30 cellular contexts compared by ENCODE assay signal in genomic region chr22:47647181-47647580, GRCh38.
"Had no signal": no experiment of that assay in that cellular context is flagged by ENCODE, and none has a peak within 500 bp of the region (broad histone marks: within the 10 kb centered on the region; RNA-seq: fewer than 3 reads in every experiment).

No MANE protein-coding gene starts in this region.

- H3K36me3 Mint-ChIP-seq: immature natural killer cell; naive thymus-derived CD4-positive, alpha-beta T cell; neural progenitor cell; type B pancreatic cell had no signal

- H3K9me3 ChIP-seq: left lung, mucosa of descending colon, neutrophil, ovary, right atrium auricular region, right lobe of liver, suprapubic skin, thoracic aorta, tibial artery, vagina had no signal

- H3K4me1 Mint-ChIP-seq: immature natural killer cell; naive thymus-derived CD4-positive, alpha-beta T cell; nephron progenitor cell; neural progenitor cell had no signal

- ATAC-seq: heart left ventricle; left colon; left lung; mucosa of descending colon; naive thymus-derived CD4-positive, alpha-beta T cell; right lobe of liver had no signal

- H3K27ac ChIP-seq: heart left ventricle, left lung, neural progenitor cell, neutrophil, ovary, right atrium auricular region, right lobe of liver, suprapubic skin, thoracic aorta, tibial artery, vagina had no signal

- H3K27me3 ChIP-seq: neural progenitor cell, neutrophil, ovary, right atrium auricular region, right lobe of liver, suprapubic skin, tibial artery, vagina had no signal

- H3K27ac Mint-ChIP-seq: immature natural killer cell; naive thymus-derived CD4-positive, alpha-beta T cell; nephron progenitor cell; neural progenitor cell; progenitor cell of endocrine pancreas; stimulated activated naive CD8-positive, alpha-beta T cell treated with anti-CD3 and anti-CD28 coated beads, Interleukin-15, Interleukin-2, amounts not matched to agents 100 ng/mL and 50 ng/mL, for 24 hours; type B pancreatic cell had no signal

- H3K9me3 Mint-ChIP-seq: immature natural killer cell, neural progenitor cell, type B pancreatic cell had no signal

- H3K36me3 ChIP-seq: heart left ventricle, left lung, neural progenitor cell, neutrophil, ovary, right atrium auricular region, right lobe of liver, thoracic aorta, tibial artery, vagina had no signal

- H3K4me2 ChIP-seq: neural progenitor cell, smooth muscle cell had no signal

- H2AFZ ChIP-seq: neural progenitor cell had no signal

- H3K4me3 ChIP-seq: heart left ventricle, left lung, lung, mucosa of descending colon, neural progenitor cell, ovary, right atrium auricular region, right lobe of liver, smooth muscle cell, suprapubic skin, thoracic aorta, tibial artery, vagina had no signal

- H3K9ac ChIP-seq: neural progenitor cell had no signal

- DNase-seq: heart left ventricle; hypothalamus; immature natural killer cell; kidney; left colon; left lung; midbrain; mucosa of descending colon; naive thymus-derived CD4-positive, alpha-beta T cell; nephron progenitor cell; occipital lobe; ovary; right lobe of liver; stimulated activated CD4-positive, alpha-beta T cell treated with anti-CD3 and anti-CD28 coated beads, Interleukin-1b, Interleukin-23, amount 100 ng/mL, for 48 hours; stimulated activated CD4-positive, alpha-beta T cell treated with anti-CD3 and anti-CD28 coated beads, Interleukin-2, amount 100 ng/mL, for 48 hours; stimulated activated CD4-positive, alpha-beta T cell treated with anti-CD3 and anti-CD28 coated beads, Interleukin-4, amount 100 ng/mL, for 4 hours; stimulated activated CD8-positive, alpha-beta memory T cell treated with anti-CD3 and anti-CD28 coated beads, Interleukin-4, amount 100 ng/mL, for 48 hours; stimulated activated naive CD4-positive, alpha-beta T cell; tibial artery had no signal

- H3K4me1 ChIP-seq: heart left ventricle, left lung, neural progenitor cell, right atrium auricular region, right lobe of liver, suprapubic skin, tibial artery, vagina had no signal

- H3K4me3 Mint-ChIP-seq: immature natural killer cell; naive thymus-derived CD4-positive, alpha-beta T cell; nephron progenitor cell; neural progenitor cell; stimulated activated naive CD8-positive, alpha-beta T cell treated with anti-CD3 and anti-CD28 coated beads, Interleukin-15, Interleukin-2, amounts not matched to agents 100 ng/mL and 50 ng/mL, for 24 hours; type B pancreatic cell had no signal
